ENCODE assay signal across 1 cellular context in the genomic region with DNA sequence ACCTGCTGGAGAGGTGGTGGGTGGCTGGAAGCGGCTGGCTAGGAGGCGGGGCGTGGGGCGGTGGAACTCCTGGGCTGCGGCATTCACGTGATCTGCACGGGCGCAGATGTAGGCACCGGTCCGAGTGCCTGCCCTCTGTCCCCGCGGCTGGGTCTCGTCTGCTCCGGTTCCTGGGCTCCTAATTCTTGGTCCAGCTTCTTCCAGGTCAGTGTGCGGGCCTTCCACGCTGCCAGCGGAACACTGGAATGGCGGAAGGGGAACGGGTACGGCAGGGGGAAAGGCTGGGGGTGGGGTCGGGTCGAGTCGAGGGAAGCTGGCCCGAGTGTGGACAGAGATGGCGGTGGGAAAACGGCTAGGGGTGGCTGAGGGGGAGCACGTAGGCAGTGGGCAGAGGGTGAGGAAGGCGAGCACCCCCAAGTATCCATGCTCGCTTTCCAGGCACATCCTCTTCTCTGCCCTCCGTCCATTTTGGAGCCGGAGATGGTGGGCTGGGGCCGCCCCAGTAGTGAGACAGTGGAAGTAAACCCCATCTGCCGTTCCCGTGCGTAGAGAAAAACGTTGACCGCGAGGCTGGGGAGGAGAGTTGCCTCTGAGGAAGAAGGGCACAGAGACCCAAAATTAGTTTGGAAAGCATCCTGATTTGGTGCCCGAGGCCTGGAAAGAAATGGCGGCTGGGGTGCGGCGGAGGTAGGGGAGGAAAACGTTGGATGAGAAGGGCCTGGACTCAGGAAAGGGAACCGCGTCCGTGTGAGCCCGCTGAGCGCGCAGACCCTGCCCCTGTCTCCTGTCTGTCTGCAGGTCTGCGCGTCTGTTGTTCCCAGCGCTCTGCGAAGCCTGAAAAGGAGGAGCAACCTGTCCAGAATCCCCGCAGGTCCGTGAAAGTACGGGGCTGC.
TF ChIP-seq lines count a peak whose summit lies in the region.

A gene (plus strand): TSS at position 95 of the 893 bp plus-strand sequence. CDS start 1,161 bp downstream, outside the sequence.

TF ChIP-seq in SK-N-SH treated with all-trans-retinoic acid at 6 μM for 48 hours, 23 proteins besides CTCF, POLR2A, EP300 and RAD21 (continued from another document):
- TF ChIP-seq GLIS3 (CRISPR knock-in tag; IDR thresholded peaks at IDR 0.05): no peak
- TF ChIP-seq BACH2 (CRISPR knock-in tag; IDR thresholded peaks at IDR 0.05; ENCODE audit: borderline replicate concordance): no peak
- TF ChIP-seq ZFP30 (CRISPR knock-in tag; IDR thresholded peaks at IDR 0.05): no peak
- TF ChIP-seq, protein P1, sequence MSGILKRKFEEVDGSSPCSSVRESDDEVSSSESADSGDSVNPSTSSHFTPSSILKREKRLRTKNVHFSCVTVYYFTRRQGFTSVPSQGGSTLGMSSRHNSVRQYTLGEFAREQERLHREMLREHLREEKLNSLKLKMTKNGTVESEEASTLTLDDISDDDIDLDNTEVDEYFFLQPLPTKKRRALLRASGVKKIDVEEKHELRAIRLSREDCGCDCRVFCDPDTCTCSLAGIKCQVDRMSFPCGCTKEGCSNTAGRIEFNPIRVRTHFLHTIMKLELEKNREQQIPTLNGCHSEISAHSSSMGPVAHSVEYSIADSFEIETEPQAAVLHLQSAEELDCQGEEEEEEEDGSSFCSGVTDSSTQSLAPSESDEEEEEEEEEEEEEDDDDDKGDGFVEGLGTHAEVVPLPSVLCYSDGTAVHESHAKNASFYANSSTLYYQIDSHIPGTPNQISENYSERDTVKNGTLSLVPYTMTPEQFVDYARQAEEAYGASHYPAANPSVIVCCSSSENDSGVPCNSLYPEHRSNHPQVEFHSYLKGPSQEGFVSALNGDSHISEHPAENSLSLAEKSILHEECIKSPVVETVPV (CRISPR knock-in tag; IDR thresholded peaks at IDR 0.05): no peak
- no peak for TF ChIP-seq TCF4 (CRISPR knock-in tag; IDR thresholded peaks at IDR 0.05; ENCODE audit: borderline replicate concordance)
- no peak for TF ChIP-seq ZC3H10 (CRISPR knock-in tag; IDR thresholded peaks at IDR 0.05)
- no peak for TF ChIP-seq ZNF8 (CRISPR knock-in tag; IDR thresholded peaks at IDR 0.05)
- TF ChIP-seq ISL1 (CRISPR knock-in tag; IDR thresholded peaks at IDR 0.05): no peak
- TF ChIP-seq CSDC2 (CRISPR knock-in tag; IDR thresholded peaks at IDR 0.05): no peak
- TF ChIP-seq RARB (CRISPR knock-in tag; IDR thresholded peaks at IDR 0.05): no peak
